In the genomic region with DNA sequence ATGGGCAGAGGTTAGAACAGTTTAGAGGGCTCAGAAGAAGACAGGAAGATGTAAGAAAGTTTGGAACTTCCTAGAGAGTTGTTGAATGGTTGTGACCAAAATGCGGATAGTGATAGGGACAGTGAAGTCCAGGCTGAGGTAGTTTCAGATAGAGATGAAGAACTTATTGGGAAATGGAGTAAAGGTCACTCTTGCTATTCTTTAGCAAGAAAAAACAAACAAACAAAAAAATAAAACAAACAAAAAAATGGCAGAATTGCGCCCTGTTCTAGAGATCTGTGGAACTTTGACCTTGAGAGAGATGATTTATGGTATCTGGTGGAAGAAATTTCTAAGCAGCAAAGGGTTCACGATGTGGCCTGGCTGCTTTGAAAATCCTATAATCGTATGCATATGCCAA, we compare ENCODE assay signal across 33 cellular contexts.
"Had no signal": no experiment of that assay in that cellular context is flagged by ENCODE, and none has a peak within 500 bp of the region (broad histone marks: within the 10 kb centered on the region; RNA-seq: fewer than 3 reads in every experiment).

No MANE protein-coding gene starts in this region.

- H3K4me2 ChIP-seq: KMS-11 had no signal

- H3K4me3 ChIP-seq: MG63 had no signal

- H3K27me3 ChIP-seq: MG63 had no signal

- H3K9ac ChIP-seq: KMS-11 had no signal

- H3K9me3 ChIP-seq: MG63 had no signal

- H3K36me3 ChIP-seq: MG63 had no signal

- DNase-seq: Karpas-422, Kasumi-1, MG63, MM.1S, NCI-H1048, NCI-H1092, NCI-H1092 treated with DMSO at 0.1 percent for 48 hours, NCI-H1105, NCI-H1105 treated with DMSO at 0.1 percent for 48 hours, NCI-H1417, NCI-H1417 treated with DMSO at 0.1 percent for 48 hours, NCI-H1436, NCI-H1436 treated with DMSO at 0.1 percent for 48 hours, NCI-H146, NCI-H1694, NCI-H1694 treated with DMSO at 0.1 percent for 48 hours, NCI-H187, NCI-H187 treated with DMSO at 0.1 percent for 48 hours, NCI-H1930, NCI-H2029, NCI-H2029 treated with DMSO at 0.1 percent for 48 hours, NCI-H2081, NCI-H2081 treated with DMSO at 0.1 percent for 48 hours, NCI-H2107, NCI-H2171, NCI-H2171 treated with DMSO at 0.1 percent for 48 hours, NCI-H2227 treated with DMSO at 0.1 percent for 48 hours, NCI-H226, NCI-H345, NCI-H446, NCI-H446 treated with DMSO at 0.1 percent for 48 hours, NCI-H510A had no signal

- H3K27ac ChIP-seq: KMS-11 had no signal
